ENCODE assay signal across 1 cellular context in the genomic region with DNA sequence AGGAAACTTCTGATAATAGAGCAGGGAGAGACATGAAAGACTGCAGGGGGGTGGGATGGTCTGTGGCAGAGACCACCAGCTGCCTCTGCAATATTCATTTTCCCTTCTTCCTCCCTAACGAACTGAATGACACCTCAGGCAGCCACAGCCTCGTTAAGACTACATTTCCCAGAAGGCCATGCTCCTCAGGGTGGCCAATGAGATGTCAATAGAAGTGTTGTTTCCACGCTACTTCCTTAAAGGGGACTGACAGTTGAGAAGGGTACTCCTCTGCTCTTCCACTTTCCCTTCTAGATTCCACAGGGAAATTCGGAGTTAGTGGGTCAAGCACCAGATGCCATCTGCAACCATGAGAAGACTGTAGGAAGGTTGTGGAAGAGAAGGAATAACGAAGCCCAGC.
A peak's percentile ranks its signal among the peaks of the same experiment; 100 is the strongest.
TF ChIP-seq lines count a peak whose summit lies in the region.

No MANE protein-coding gene starts in this region.

TF ChIP-seq in K562, 482 proteins besides CTCF, POLR2A, EP300 and RAD21 (continued from another document and continues in another):
- TF ChIP-seq, protein P1, sequence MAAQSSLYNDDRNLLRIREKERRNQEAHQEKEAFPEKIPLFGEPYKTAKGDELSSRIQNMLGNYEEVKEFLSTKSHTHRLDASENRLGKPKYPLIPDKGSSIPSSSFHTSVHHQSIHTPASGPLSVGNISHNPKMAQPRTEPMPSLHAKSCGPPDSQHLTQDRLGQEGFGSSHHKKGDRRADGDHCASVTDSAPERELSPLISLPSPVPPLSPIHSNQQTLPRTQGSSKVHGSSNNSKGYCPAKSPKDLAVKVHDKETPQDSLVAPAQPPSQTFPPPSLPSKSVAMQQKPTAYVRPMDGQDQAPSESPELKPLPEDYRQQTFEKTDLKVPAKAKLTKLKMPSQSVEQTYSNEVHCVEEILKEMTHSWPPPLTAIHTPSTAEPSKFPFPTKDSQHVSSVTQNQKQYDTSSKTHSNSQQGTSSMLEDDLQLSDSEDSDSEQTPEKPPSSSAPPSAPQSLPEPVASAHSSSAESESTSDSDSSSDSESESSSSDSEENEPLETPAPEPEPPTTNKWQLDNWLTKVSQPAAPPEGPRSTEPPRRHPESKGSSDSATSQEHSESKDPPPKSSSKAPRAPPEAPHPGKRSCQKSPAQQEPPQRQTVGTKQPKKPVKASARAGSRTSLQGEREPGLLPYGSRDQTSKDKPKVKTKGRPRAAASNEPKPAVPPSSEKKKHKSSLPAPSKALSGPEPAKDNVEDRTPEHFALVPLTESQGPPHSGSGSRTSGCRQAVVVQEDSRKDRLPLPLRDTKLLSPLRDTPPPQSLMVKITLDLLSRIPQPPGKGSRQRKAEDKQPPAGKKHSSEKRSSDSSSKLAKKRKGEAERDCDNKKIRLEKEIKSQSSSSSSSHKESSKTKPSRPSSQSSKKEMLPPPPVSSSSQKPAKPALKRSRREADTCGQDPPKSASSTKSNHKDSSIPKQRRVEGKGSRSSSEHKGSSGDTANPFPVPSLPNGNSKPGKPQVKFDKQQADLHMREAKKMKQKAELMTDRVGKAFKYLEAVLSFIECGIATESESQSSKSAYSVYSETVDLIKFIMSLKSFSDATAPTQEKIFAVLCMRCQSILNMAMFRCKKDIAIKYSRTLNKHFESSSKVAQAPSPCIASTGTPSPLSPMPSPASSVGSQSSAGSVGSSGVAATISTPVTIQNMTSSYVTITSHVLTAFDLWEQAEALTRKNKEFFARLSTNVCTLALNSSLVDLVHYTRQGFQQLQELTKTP (IDR thresholded peaks at IDR 0.05; ENCODE audit: low read depth in 1 of 2, partially characterized antibody in 2 of 2): peak in 1 of 2 experiments; percentile 53
- TF ChIP-seq, protein P2, sequence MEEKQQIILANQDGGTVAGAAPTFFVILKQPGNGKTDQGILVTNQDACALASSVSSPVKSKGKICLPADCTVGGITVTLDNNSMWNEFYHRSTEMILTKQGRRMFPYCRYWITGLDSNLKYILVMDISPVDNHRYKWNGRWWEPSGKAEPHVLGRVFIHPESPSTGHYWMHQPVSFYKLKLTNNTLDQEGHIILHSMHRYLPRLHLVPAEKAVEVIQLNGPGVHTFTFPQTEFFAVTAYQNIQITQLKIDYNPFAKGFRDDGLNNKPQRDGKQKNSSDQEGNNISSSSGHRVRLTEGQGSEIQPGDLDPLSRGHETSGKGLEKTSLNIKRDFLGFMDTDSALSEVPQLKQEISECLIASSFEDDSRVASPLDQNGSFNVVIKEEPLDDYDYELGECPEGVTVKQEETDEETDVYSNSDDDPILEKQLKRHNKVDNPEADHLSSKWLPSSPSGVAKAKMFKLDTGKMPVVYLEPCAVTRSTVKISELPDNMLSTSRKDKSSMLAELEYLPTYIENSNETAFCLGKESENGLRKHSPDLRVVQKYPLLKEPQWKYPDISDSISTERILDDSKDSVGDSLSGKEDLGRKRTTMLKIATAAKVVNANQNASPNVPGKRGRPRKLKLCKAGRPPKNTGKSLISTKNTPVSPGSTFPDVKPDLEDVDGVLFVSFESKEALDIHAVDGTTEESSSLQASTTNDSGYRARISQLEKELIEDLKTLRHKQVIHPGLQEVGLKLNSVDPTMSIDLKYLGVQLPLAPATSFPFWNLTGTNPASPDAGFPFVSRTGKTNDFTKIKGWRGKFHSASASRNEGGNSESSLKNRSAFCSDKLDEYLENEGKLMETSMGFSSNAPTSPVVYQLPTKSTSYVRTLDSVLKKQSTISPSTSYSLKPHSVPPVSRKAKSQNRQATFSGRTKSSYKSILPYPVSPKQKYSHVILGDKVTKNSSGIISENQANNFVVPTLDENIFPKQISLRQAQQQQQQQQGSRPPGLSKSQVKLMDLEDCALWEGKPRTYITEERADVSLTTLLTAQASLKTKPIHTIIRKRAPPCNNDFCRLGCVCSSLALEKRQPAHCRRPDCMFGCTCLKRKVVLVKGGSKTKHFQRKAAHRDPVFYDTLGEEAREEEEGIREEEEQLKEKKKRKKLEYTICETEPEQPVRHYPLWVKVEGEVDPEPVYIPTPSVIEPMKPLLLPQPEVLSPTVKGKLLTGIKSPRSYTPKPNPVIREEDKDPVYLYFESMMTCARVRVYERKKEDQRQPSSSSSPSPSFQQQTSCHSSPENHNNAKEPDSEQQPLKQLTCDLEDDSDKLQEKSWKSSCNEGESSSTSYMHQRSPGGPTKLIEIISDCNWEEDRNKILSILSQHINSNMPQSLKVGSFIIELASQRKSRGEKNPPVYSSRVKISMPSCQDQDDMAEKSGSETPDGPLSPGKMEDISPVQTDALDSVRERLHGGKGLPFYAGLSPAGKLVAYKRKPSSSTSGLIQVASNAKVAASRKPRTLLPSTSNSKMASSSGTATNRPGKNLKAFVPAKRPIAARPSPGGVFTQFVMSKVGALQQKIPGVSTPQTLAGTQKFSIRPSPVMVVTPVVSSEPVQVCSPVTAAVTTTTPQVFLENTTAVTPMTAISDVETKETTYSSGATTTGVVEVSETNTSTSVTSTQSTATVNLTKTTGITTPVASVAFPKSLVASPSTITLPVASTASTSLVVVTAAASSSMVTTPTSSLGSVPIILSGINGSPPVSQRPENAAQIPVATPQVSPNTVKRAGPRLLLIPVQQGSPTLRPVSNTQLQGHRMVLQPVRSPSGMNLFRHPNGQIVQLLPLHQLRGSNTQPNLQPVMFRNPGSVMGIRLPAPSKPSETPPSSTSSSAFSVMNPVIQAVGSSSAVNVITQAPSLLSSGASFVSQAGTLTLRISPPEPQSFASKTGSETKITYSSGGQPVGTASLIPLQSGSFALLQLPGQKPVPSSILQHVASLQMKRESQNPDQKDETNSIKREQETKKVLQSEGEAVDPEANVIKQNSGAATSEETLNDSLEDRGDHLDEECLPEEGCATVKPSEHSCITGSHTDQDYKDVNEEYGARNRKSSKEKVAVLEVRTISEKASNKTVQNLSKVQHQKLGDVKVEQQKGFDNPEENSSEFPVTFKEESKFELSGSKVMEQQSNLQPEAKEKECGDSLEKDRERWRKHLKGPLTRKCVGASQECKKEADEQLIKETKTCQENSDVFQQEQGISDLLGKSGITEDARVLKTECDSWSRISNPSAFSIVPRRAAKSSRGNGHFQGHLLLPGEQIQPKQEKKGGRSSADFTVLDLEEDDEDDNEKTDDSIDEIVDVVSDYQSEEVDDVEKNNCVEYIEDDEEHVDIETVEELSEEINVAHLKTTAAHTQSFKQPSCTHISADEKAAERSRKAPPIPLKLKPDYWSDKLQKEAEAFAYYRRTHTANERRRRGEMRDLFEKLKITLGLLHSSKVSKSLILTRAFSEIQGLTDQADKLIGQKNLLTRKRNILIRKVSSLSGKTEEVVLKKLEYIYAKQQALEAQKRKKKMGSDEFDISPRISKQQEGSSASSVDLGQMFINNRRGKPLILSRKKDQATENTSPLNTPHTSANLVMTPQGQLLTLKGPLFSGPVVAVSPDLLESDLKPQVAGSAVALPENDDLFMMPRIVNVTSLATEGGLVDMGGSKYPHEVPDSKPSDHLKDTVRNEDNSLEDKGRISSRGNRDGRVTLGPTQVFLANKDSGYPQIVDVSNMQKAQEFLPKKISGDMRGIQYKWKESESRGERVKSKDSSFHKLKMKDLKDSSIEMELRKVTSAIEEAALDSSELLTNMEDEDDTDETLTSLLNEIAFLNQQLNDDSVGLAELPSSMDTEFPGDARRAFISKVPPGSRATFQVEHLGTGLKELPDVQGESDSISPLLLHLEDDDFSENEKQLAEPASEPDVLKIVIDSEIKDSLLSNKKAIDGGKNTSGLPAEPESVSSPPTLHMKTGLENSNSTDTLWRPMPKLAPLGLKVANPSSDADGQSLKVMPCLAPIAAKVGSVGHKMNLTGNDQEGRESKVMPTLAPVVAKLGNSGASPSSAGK (IDR thresholded peaks at IDR 0.05): 0 out of 2 replicates have a peak, but pooled peaks have one; percentile 20
- TF ChIP-seq ZNF282 (CRISPR knock-in tag; IDR thresholded peaks at IDR 0.05): no peak
- no peak for TF ChIP-seq SRSF3 (IDR thresholded peaks at IDR 0.05; ENCODE audit: insufficient read depth, low read length)
- no peak for TF ChIP-seq ZNF3 (CRISPR knock-in tag; IDR thresholded peaks at IDR 0.05)
- TF ChIP-seq BMI1 (IDR thresholded peaks at IDR 0.05; ENCODE audit: low read length): no peak
- TF ChIP-seq, protein P3, sequence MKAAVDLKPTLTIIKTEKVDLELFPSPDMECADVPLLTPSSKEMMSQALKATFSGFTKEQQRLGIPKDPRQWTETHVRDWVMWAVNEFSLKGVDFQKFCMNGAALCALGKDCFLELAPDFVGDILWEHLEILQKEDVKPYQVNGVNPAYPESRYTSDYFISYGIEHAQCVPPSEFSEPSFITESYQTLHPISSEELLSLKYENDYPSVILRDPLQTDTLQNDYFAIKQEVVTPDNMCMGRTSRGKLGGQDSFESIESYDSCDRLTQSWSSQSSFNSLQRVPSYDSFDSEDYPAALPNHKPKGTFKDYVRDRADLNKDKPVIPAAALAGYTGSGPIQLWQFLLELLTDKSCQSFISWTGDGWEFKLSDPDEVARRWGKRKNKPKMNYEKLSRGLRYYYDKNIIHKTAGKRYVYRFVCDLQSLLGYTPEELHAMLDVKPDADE (conservative IDR thresholded peaks at IDR 0.05; ENCODE audit: control insufficient read depth, low read depth, low read length): no peak
- TF ChIP-seq ZNF696 (CRISPR knock-in tag; conservative IDR thresholded peaks at IDR 0.05): no peak
- TF ChIP-seq SIN3A (IDR thresholded peaks at IDR 0.05; ENCODE audit: borderline replicate concordance in 2 of 2, control insufficient read depth in 1 of 2, low read depth in 2 of 2, low read length in 2 of 2): no peak
- TF ChIP-seq NFE2 (IDR thresholded peaks at IDR 0.05; ENCODE audit: low read depth): no peak
- TF ChIP-seq, protein P4, sequence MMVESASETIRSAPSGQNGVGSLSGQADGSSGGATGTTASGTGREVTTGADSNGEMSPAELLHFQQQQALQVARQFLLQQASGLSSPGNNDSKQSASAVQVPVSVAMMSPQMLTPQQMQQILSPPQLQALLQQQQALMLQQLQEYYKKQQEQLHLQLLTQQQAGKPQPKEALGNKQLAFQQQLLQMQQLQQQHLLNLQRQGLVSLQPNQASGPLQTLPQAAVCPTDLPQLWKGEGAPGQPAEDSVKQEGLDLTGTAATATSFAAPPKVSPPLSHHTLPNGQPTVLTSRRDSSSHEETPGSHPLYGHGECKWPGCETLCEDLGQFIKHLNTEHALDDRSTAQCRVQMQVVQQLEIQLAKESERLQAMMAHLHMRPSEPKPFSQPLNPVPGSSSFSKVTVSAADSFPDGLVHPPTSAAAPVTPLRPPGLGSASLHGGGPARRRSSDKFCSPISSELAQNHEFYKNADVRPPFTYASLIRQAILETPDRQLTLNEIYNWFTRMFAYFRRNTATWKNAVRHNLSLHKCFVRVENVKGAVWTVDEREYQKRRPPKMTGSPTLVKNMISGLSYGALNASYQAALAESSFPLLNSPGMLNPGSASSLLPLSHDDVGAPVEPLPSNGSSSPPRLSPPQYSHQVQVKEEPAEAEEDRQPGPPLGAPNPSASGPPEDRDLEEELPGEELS (CRISPR knock-in tag; IDR thresholded peaks at IDR 0.05; ENCODE audit: borderline replicate concordance): no peak
- no peak for TF ChIP-seq ZNF41 (CRISPR knock-in tag; conservative IDR thresholded peaks at IDR 0.05)
- TF ChIP-seq TBL1XR1 (IDR thresholded peaks at IDR 0.05; ENCODE audit: low read length in 2 of 2): no peak
- TF ChIP-seq ZNF143 (CRISPR knock-in tag; IDR thresholded peaks at IDR 0.05): peak; percentile 86
- 0 out of 2 replicates have a peak, but pooled peaks have one; percentile 55 for TF ChIP-seq MBD2 (IDR thresholded peaks at IDR 0.05; ENCODE audit: borderline replicate concordance, low read depth)
- no peak for TF ChIP-seq HNRNPL (IDR thresholded peaks at IDR 0.05; ENCODE audit: low read depth, low read length)
- TF ChIP-seq SNIP1 (IDR thresholded peaks at IDR 0.05; ENCODE audit: low read depth): no peak
- TF ChIP-seq, protein P5, sequence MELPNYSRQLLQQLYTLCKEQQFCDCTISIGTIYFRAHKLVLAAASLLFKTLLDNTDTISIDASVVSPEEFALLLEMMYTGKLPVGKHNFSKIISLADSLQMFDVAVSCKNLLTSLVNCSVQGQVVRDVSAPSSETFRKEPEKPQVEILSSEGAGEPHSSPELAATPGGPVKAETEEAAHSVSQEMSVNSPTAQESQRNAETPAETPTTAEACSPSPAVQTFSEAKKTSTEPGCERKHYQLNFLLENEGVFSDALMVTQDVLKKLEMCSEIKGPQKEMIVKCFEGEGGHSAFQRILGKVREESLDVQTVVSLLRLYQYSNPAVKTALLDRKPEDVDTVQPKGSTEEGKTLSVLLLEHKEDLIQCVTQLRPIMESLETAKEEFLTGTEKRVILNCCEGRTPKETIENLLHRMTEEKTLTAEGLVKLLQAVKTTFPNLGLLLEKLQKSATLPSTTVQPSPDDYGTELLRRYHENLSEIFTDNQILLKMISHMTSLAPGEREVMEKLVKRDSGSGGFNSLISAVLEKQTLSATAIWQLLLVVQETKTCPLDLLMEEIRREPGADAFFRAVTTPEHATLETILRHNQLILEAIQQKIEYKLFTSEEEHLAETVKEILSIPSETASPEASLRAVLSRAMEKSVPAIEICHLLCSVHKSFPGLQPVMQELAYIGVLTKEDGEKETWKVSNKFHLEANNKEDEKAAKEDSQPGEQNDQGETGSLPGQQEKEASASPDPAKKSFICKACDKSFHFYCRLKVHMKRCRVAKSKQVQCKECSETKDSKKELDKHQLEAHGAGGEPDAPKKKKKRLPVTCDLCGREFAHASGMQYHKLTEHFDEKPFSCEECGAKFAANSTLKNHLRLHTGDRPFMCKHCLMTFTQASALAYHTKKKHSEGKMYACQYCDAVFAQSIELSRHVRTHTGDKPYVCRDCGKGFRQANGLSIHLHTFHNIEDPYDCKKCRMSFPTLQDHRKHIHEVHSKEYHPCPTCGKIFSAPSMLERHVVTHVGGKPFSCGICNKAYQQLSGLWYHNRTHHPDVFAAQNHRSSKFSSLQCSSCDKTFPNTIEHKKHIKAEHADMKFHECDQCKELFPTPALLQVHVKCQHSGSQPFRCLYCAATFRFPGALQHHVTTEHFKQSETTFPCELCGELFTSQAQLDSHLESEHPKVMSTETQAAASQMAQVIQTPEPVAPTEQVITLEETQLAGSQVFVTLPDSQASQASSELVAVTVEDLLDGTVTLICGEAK (IDR thresholded peaks at IDR 0.05): 0 out of 2 replicates have a peak, but pooled peaks have one; percentile 24
- TF ChIP-seq, protein P5 (CRISPR knock-in tag; IDR thresholded peaks at IDR 0.05): no peak
- TF ChIP-seq HCFC1 (IDR thresholded peaks at IDR 0.05; ENCODE audit: low read depth, low read length): peak; percentile 86
